In the genomic region with DNA sequence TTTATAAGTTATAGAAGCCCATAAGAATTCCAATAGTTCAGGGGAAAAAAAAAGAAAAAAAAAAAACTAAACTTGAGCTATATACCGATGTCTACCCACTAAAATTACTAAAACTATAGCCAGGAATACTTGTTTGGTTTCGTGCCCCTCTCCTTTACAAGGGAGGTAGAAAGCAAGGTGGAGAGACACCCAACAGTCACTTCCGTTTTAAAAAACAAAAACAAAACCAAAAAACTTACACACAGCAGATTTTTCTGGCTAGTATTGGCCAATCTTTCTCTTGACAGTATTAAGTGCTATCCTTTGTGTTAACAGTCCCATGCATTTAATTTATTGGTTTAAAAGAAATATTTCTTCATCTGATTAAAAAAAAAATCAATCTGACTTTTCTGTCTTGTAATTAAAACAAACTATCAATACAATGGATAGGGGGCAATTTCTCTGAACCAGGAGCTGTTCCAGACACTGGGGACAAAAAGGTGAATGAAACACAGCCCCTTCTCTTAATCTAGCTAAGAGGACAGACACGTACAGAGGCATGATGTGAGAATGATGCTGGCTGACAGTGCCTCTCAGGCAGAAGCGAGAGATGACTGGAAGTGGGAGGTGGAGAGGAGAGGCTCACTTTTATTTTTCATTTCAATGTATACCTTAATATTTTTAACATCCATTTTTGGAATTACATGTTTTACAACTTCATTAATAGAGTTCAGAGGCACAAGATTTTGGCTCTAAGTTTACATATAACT, we compare ENCODE assay signal across 10 cellular contexts.
A peak's percentile ranks its signal among the peaks of the same experiment; 100 is the strongest.
DNase-seq lines count a peak whose midpoint lies in the region; ATAC-seq, FAIRE-seq and TF ChIP-seq lines count a peak whose summit lies in the region.
"Had no signal": no experiment of that assay in that cellular context is flagged by ENCODE, and none has a peak within 500 bp of the region (broad histone marks: within the 10 kb centered on the region; RNA-seq: fewer than 3 reads in every experiment).

No MANE protein-coding gene starts in this region.

- no peak for TF ChIP-seq POLR2A in HepG2 (IDR thresholded peaks at IDR 0.05; ENCODE audit: insufficient read depth in 1 of 2, low read depth in 2 of 2, low read length in 2 of 2)
- no peak for TF ChIP-seq POLR2A in body of pancreas (IDR thresholded peaks at IDR 0.05)

- H3K4me3 ChIP-seq in cardiac muscle cell (no peak overlapping the region), heart right ventricle (no peak overlapping the region), HepG2 (replicated peaks in 1 of 3; ENCODE audit: insufficient read depth in 1 of 3, low read depth in 2 of 3, low read length in 3 of 3) (no peak overlapping the region), body of pancreas (no peak overlapping the region)
- H3K4me3 ChIP-seq: upper lobe of left lung had no signal

- 63 to 73% methylated on average over 5 of the region's 5 CpGs for WGBS in heart right ventricle, 2 donors
- WGBS in HepG2 (ENCODE audit: low lambda C conversion rate), result 89% methylated on average over 5 of the region's 5 CpGs
- 68 to 71% methylated on average over 5 of the region's 5 CpGs for WGBS in body of pancreas, 2 donors

- in situ Hi-C loops in HepG2 (cut with HindIII; ENCODE audit: extremely low pct_ligation_motif_present, low pct_unique_long_range_greater_than_20kb), result no loop called here

- H3K79me2 ChIP-seq in HepG2 (ENCODE audit: insufficient read depth, low read length), result peaks cover 64% of the 10 kb centered on the region

- peaks cover 43% of the 10 kb centered on the region for H3K4me1 ChIP-seq in cardiac muscle cell (ENCODE audit: low read depth)
- H3K4me1 ChIP-seq in heart right ventricle, result peaks cover 3 to 50% (median 37%) of the 10 kb centered on the region in 9 donors
- H3K4me1 ChIP-seq in HepG2 (ENCODE audit: insufficient read depth, low read length), result peaks cover 18% of the 10 kb centered on the region
- H3K4me1 ChIP-seq in body of pancreas, result peaks cover 14% of the 10 kb centered on the region

- H3K9ac ChIP-seq in HepG2 (ENCODE audit: insufficient read depth, low read depth, low read length), result no peak overlapping the region

- H3K27me3 ChIP-seq in cardiac muscle cell (no peaks in the 10 kb centered on the region), heart right ventricle (no peaks in the 10 kb centered on the region), HepG2 (ENCODE audit: control insufficient read depth in 1 of 2, insufficient read depth in 2 of 2, low read length in 2 of 2) (no peaks in the 10 kb centered on the region), body of pancreas (no peaks in the 10 kb centered on the region)
- H3K27me3 ChIP-seq: upper lobe of left lung had no signal

- no peaks in the 10 kb centered on the region for H3K27me3 Mint-ChIP-seq in activated CD4-positive, alpha-beta T cell treated with anti-CD3 and anti-CD28 coated beads, Interleukin-2, amount 10 ng/mL, durations not matched to agents 24 days and 14 days

- peaks cover 27% of the 10 kb centered on the region for H4K20me1 ChIP-seq in HepG2 (ENCODE audit: insufficient read depth, low read length)

- BruUV-seq in HepG2 (replicated peaks; lab: Mats Ljungman, UMichigan), result TSS peak; percentile 13

- no peak for DNase-seq in cardiac muscle cell (ENCODE audit: low read depth in 1 of 2, low spot score in 1 of 2)
- no peak for DNase-seq in heart right ventricle
- DNase-seq in activated CD4-positive, alpha-beta T cell treated with anti-CD3 and anti-CD28 coated beads, Interleukin-2, amount 10 ng/mL, durations not matched to agents 24 days and 14 days, result peak; percentile 70
- no peak for DNase-seq in HepG2 (ENCODE audit: low spot score)
- DNase-seq in body of pancreas, result no peak
- no peak for DNase-seq in kidney tubule cell (ENCODE audit: low spot score)
- DNase-seq in SHP77 (lab: John Stamatoyannopoulos, UW), result no peak
- DNase-seq: NCI-H187, upper lobe of left lung had no signal

- H3K36me3 Mint-ChIP-seq in activated CD4-positive, alpha-beta T cell treated with anti-CD3 and anti-CD28 coated beads, Interleukin-2, amount 10 ng/mL, durations not matched to agents 24 days and 14 days (ENCODE audit: low read depth), result peaks cover 9% of the 10 kb centered on the region

- TF ChIP-seq RAD21 in HepG2 (CRISPR knock-in tag; IDR thresholded peaks at IDR 0.05), result no peak

- no peaks in the 10 kb centered on the region for H3K9me3 ChIP-seq in cardiac muscle cell (ENCODE audit: low read depth)
- no peaks in the 10 kb centered on the region for H3K9me3 ChIP-seq in heart right ventricle
- H3K9me3 ChIP-seq in HepG2 (ENCODE audit: low read length), result no peaks in the 10 kb centered on the region
- no peaks in the 10 kb centered on the region for H3K9me3 ChIP-seq in body of pancreas
- H3K9me3 ChIP-seq: upper lobe of left lung had no signal

- H3K4me2 ChIP-seq in HepG2 (ENCODE audit: low read depth, low read length), result no peak overlapping the region

- TF ChIP-seq CTCF in cardiac muscle cell (IDR thresholded peaks at IDR 0.05; ENCODE audit: low read depth, low read length) (no peak), heart right ventricle (IDR thresholded peaks at IDR 0.05) (no peak), HepG2 (CRISPR knock-in tag; IDR thresholded peaks at IDR 0.05) (no peak), body of pancreas (IDR thresholded peaks at IDR 0.05) (no peak)

- intact Hi-C loops in heart right ventricle (cut with DNase I) (loop anchor here in 1 of 10 donors (5.0 kb wide), 1 partner anchor 40 kb away; no protein-coding TSS in a partner anchor), HepG2 (cut with micrococcal nuclease; ENCODE audit: unreplicated experiment) (no loop called here), body of pancreas (cut with DNase I) (no loop called here)
- intact Hi-C loops in activated CD4-positive, alpha-beta T cell treated with anti-CD3 and anti-CD28 coated beads, Interleukin-2, amount 10 ng/mL, durations not matched to agents 24 days and 14 days (cut with micrococcal nuclease), result loop anchor here (5.0 kb wide), 2 partner anchors 60 to 180 kb away; no protein-coding TSS in a partner anchor

- ATAC-seq in heart right ventricle (no peak), HepG2 (no peak), GM19023 (IDR thresholded peaks at IDR 0.05; ENCODE audit: unreplicated experiment) (no peak), body of pancreas (no peak)

- peak overlapping the region; percentile 38 for H3K4me3 Mint-ChIP-seq in activated CD4-positive, alpha-beta T cell treated with anti-CD3 and anti-CD28 coated beads, Interleukin-2, amount 10 ng/mL, durations not matched to agents 24 days and 14 days

- no peaks in the 10 kb centered on the region for H3K9me3 Mint-ChIP-seq in activated CD4-positive, alpha-beta T cell treated with anti-CD3 and anti-CD28 coated beads, Interleukin-2, amount 10 ng/mL, durations not matched to agents 24 days and 14 days

- POLR2A ChIA-PET in HepG2 (lab: Yijun Ruan, JAX), result no interaction called here

- CTCF ChIA-PET in HepG2 (lab: Yijun Ruan, JAX; ENCODE audit: low intra/inter-chr PET ratio, low total read pairs), result no interaction called here

- peak overlapping the region; percentile 93 for H3K27ac Mint-ChIP-seq in activated CD4-positive, alpha-beta T cell treated with anti-CD3 and anti-CD28 coated beads, Interleukin-2, amount 10 ng/mL, durations not matched to agents 24 days and 14 days

- peaks cover 3% of the 10 kb centered on the region for H3K36me3 ChIP-seq in cardiac muscle cell
- no peaks in the 10 kb centered on the region for H3K36me3 ChIP-seq in heart right ventricle
- peaks cover 6 to 26% of the 10 kb centered on the region in 2 experiments for H3K36me3 ChIP-seq in HepG2 (replicated peaks in 1 of 2; ENCODE audit: control insufficient read depth in 1 of 2, insufficient read depth in 2 of 2, low read length in 2 of 2)
- no peaks in the 10 kb centered on the region for H3K36me3 ChIP-seq in body of pancreas (replicated peaks in 1 of 2; ENCODE audit: insufficient read depth in 1 of 2, low read depth in 2 of 2)
- H3K36me3 ChIP-seq: upper lobe of left lung had no signal

- no peak for FAIRE-seq in HepG2 (lab: Jason Lieb, UNC)

- peaks cover 40% of the 10 kb centered on the region for H3K4me1 Mint-ChIP-seq in activated CD4-positive, alpha-beta T cell treated with anti-CD3 and anti-CD28 coated beads, Interleukin-2, amount 10 ng/mL, durations not matched to agents 24 days and 14 days

- TF ChIP-seq EP300 in HepG2 (IDR thresholded peaks at IDR 0.05; ENCODE audit: low read depth in 2 of 2, low read length in 2 of 2) (no peak), HepG2 (CRISPR knock-in tag; IDR thresholded peaks at IDR 0.05; ENCODE audit: borderline replicate concordance) (no peak)

- no peak overlapping the region for H2AFZ ChIP-seq in HepG2 (ENCODE audit: low read length)

- H3K27ac ChIP-seq in cardiac muscle cell, result peak overlapping the region; percentile 63
- H3K27ac ChIP-seq in heart right ventricle, result peak overlapping the region in 3 of 10 donors; percentile 24 to 36 (median 26)
- H3K27ac ChIP-seq in HepG2 (ENCODE audit: extremely low read length, insufficient read depth, low read length), result no peak overlapping the region
- H3K27ac ChIP-seq in body of pancreas, result no peak overlapping the region

TF ChIP-seq in HepG2, 621 proteins besides CTCF, POLR2A, EP300 and RAD21 (continues in another document):
- TF ChIP-seq ZBTB7A (CRISPR knock-in tag; IDR thresholded peaks at IDR 0.05) (no peak), RORA (CRISPR knock-in tag; IDR thresholded peaks at IDR 0.05) (no peak), ARID2 (CRISPR knock-in tag; IDR thresholded peaks at IDR 0.05; ENCODE audit: borderline replicate concordance) (no peak), ZNF672 (CRISPR knock-in tag; IDR thresholded peaks at IDR 0.05) (no peak), JUND (CRISPR knock-in tag; IDR thresholded peaks at IDR 0.05) (no peak), ARHGAP35 (CRISPR knock-in tag; IDR thresholded peaks at IDR 0.05; ENCODE audit: borderline replicate concordance) (no peak), CHCHD3 (CRISPR knock-in tag; IDR thresholded peaks at IDR 0.05) (no peak), HOXD1 (CRISPR knock-in tag; IDR thresholded peaks at IDR 0.05) (no peak), EZH2 (conservative IDR thresholded peaks at IDR 0.05; ENCODE audit: low read depth, low read length) (no peak)
- TF ChIP-seq, protein P1, sequence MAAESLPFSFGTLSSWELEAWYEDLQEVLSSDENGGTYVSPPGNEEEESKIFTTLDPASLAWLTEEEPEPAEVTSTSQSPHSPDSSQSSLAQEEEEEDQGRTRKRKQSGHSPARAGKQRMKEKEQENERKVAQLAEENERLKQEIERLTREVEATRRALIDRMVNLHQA (CRISPR knock-in tag; IDR thresholded peaks at IDR 0.05), result no peak
- TF ChIP-seq, protein P2, sequence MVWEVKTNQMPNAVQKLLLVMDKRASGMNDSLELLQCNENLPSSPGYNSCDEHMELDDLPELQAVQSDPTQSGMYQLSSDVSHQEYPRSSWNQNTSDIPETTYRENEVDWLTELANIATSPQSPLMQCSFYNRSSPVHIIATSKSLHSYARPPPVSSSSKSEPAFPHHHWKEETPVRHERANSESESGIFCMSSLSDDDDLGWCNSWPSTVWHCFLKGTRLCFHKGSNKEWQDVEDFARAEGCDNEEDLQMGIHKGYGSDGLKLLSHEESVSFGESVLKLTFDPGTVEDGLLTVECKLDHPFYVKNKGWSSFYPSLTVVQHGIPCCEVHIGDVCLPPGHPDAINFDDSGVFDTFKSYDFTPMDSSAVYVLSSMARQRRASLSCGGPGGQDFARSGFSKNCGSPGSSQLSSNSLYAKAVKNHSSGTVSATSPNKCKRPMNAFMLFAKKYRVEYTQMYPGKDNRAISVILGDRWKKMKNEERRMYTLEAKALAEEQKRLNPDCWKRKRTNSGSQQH (CRISPR knock-in tag; IDR thresholded peaks at IDR 0.05; ENCODE audit: low read depth), result no peak
